1 cellular context compared by ENCODE assay signal in genomic region chr17:35743911-35744328, GRCh38.
A peak's percentile ranks its signal among the peaks of the same experiment; 100 is the strongest.
TF ChIP-seq lines count a peak whose summit lies in the region.

No MANE protein-coding gene starts in this region.

TF ChIP-seq in WTC11, 78 proteins besides CTCF, POLR2A, EP300 and RAD21 (continued from another document and continues in another):
- TF ChIP-seq, protein P1, sequence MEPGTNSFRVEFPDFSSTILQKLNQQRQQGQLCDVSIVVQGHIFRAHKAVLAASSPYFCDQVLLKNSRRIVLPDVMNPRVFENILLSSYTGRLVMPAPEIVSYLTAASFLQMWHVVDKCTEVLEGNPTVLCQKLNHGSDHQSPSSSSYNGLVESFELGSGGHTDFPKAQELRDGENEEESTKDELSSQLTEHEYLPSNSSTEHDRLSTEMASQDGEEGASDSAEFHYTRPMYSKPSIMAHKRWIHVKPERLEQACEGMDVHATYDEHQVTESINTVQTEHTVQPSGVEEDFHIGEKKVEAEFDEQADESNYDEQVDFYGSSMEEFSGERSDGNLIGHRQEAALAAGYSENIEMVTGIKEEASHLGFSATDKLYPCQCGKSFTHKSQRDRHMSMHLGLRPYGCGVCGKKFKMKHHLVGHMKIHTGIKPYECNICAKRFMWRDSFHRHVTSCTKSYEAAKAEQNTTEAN (CRISPR knock-in tag; IDR thresholded peaks at IDR 0.05): no peak
- TF ChIP-seq ZNF317 (CRISPR knock-in tag; IDR thresholded peaks at IDR 0.05; ENCODE audit: borderline replicate concordance, low read depth) (no peak), ZNF263 (CRISPR knock-in tag; IDR thresholded peaks at IDR 0.05; ENCODE audit: low read depth) (no peak), SMAD4 (CRISPR knock-in tag; IDR thresholded peaks at IDR 0.05) (no peak), RORB (CRISPR knock-in tag; IDR thresholded peaks at IDR 0.05) (no peak), ZNF219 (CRISPR knock-in tag; IDR thresholded peaks at IDR 0.05; ENCODE audit: borderline replicate concordance) (no peak), FOXP1 (CRISPR knock-in tag; IDR thresholded peaks at IDR 0.05; ENCODE audit: borderline replicate concordance) (0 out of 2 replicates have a peak, but pooled peaks have one; percentile 28), FOXK1 (CRISPR knock-in tag; IDR thresholded peaks at IDR 0.05) (no peak), ELF4 (CRISPR knock-in tag; IDR thresholded peaks at IDR 0.05; ENCODE audit: low read depth) (no peak), PRRX2 (CRISPR knock-in tag; IDR thresholded peaks at IDR 0.05) (peak; percentile 44; the same call in 1 of the 2 replicates), ZNF512 (CRISPR knock-in tag; IDR thresholded peaks at IDR 0.05; ENCODE audit: borderline replicate concordance) (no peak), ZNF281 (CRISPR knock-in tag; IDR thresholded peaks at IDR 0.05) (0 out of 2 replicates have a peak, but pooled peaks have one; percentile 23), SP1 (CRISPR knock-in tag; conservative IDR thresholded peaks at IDR 0.05) (no peak), KAT7 (CRISPR knock-in tag; IDR thresholded peaks at IDR 0.05; ENCODE audit: borderline replicate concordance) (no peak), AFF4 (CRISPR knock-in tag; IDR thresholded peaks at IDR 0.05; ENCODE audit: borderline replicate concordance) (no peak), ATF2 (CRISPR knock-in tag; IDR thresholded peaks at IDR 0.05; ENCODE audit: borderline replicate concordance, low read depth) (no peak), NFE2L1 (CRISPR knock-in tag; IDR thresholded peaks at IDR 0.05) (no peak), ZNF671 (CRISPR knock-in tag; IDR thresholded peaks at IDR 0.05) (0 out of 2 replicates have a peak, but pooled peaks have one; percentile 37), NR1H2 (CRISPR knock-in tag; IDR thresholded peaks at IDR 0.05) (no peak), CBFB (CRISPR knock-in tag; IDR thresholded peaks at IDR 0.05; ENCODE audit: low read depth) (no peak), NFYB (CRISPR knock-in tag; conservative IDR thresholded peaks at IDR 0.05; ENCODE audit: low read depth) (no peak), JUN (CRISPR knock-in tag; IDR thresholded peaks at IDR 0.05) (no peak), IRF2 (CRISPR knock-in tag; IDR thresholded peaks at IDR 0.05; ENCODE audit: borderline replicate concordance, low read depth) (no peak), EMX1 (CRISPR knock-in tag; IDR thresholded peaks at IDR 0.05) (0 out of 2 replicates have a peak, but pooled peaks have one; percentile 43), ZNF396 (CRISPR knock-in tag; IDR thresholded peaks at IDR 0.05; ENCODE audit: borderline replicate concordance) (no peak), ZNF232 (CRISPR knock-in tag; IDR thresholded peaks at IDR 0.05) (no peak), ZNF416 (CRISPR knock-in tag; IDR thresholded peaks at IDR 0.05) (no peak)
- TF ChIP-seq, protein P2, sequence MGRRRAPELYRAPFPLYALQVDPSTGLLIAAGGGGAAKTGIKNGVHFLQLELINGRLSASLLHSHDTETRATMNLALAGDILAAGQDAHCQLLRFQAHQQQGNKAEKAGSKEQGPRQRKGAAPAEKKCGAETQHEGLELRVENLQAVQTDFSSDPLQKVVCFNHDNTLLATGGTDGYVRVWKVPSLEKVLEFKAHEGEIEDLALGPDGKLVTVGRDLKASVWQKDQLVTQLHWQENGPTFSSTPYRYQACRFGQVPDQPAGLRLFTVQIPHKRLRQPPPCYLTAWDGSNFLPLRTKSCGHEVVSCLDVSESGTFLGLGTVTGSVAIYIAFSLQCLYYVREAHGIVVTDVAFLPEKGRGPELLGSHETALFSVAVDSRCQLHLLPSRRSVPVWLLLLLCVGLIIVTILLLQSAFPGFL (CRISPR knock-in tag; IDR thresholded peaks at IDR 0.05; ENCODE audit: borderline replicate concordance): no peak
- TF ChIP-seq, protein P3, sequence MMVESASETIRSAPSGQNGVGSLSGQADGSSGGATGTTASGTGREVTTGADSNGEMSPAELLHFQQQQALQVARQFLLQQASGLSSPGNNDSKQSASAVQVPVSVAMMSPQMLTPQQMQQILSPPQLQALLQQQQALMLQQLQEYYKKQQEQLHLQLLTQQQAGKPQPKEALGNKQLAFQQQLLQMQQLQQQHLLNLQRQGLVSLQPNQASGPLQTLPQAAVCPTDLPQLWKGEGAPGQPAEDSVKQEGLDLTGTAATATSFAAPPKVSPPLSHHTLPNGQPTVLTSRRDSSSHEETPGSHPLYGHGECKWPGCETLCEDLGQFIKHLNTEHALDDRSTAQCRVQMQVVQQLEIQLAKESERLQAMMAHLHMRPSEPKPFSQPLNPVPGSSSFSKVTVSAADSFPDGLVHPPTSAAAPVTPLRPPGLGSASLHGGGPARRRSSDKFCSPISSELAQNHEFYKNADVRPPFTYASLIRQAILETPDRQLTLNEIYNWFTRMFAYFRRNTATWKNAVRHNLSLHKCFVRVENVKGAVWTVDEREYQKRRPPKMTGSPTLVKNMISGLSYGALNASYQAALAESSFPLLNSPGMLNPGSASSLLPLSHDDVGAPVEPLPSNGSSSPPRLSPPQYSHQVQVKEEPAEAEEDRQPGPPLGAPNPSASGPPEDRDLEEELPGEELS (CRISPR knock-in tag; IDR thresholded peaks at IDR 0.05): peak; percentile 63; the same call in 1 of the 2 replicates
- TF ChIP-seq, protein P4, sequence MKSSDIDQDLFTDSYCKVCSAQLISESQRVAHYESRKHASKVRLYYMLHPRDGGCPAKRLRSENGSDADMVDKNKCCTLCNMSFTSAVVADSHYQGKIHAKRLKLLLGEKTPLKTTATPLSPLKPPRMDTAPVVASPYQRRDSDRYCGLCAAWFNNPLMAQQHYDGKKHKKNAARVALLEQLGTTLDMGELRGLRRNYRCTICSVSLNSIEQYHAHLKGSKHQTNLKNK (CRISPR knock-in tag; IDR thresholded peaks at IDR 0.05): no peak
- TF ChIP-seq, protein P5, sequence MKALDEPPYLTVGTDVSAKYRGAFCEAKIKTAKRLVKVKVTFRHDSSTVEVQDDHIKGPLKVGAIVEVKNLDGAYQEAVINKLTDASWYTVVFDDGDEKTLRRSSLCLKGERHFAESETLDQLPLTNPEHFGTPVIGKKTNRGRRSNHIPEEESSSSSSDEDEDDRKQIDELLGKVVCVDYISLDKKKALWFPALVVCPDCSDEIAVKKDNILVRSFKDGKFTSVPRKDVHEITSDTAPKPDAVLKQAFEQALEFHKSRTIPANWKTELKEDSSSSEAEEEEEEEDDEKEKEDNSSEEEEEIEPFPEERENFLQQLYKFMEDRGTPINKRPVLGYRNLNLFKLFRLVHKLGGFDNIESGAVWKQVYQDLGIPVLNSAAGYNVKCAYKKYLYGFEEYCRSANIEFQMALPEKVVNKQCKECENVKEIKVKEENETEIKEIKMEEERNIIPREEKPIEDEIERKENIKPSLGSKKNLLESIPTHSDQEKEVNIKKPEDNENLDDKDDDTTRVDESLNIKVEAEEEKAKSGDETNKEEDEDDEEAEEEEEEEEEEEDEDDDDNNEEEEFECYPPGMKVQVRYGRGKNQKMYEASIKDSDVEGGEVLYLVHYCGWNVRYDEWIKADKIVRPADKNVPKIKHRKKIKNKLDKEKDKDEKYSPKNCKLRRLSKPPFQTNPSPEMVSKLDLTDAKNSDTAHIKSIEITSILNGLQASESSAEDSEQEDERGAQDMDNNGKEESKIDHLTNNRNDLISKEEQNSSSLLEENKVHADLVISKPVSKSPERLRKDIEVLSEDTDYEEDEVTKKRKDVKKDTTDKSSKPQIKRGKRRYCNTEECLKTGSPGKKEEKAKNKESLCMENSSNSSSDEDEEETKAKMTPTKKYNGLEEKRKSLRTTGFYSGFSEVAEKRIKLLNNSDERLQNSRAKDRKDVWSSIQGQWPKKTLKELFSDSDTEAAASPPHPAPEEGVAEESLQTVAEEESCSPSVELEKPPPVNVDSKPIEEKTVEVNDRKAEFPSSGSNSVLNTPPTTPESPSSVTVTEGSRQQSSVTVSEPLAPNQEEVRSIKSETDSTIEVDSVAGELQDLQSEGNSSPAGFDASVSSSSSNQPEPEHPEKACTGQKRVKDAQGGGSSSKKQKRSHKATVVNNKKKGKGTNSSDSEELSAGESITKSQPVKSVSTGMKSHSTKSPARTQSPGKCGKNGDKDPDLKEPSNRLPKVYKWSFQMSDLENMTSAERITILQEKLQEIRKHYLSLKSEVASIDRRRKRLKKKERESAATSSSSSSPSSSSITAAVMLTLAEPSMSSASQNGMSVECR (CRISPR knock-in tag; IDR thresholded peaks at IDR 0.05; ENCODE audit: borderline replicate concordance): peak; percentile 44; the same call in 1 of the 2 replicates
- TF ChIP-seq, protein P6, sequence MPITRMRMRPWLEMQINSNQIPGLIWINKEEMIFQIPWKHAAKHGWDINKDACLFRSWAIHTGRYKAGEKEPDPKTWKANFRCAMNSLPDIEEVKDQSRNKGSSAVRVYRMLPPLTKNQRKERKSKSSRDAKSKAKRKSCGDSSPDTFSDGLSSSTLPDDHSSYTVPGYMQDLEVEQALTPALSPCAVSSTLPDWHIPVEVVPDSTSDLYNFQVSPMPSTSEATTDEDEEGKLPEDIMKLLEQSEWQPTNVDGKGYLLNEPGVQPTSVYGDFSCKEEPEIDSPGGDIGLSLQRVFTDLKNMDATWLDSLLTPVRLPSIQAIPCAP (CRISPR knock-in tag; IDR thresholded peaks at IDR 0.05): no peak
